In genomic region chr2:74457129-74457548, GRCh38 we compare ENCODE assay signal across 8 cellular contexts. TPM values are rescaled to one million over a fixed set of nuclear protein-coding genes. Genes with fewer than 3 reads are reported as not detected.
DNase-seq lines count a peak whose midpoint lies in the region; ATAC-seq and TF ChIP-seq lines count a peak whose summit lies in the region.

No MANE protein-coding gene starts in this region.

- no peaks in the 10 kb centered on the region for H3K36me3 ChIP-seq in uterus

- H3K27ac ChIP-seq in uterus = peak overlapping the region; percentile 95 to 98

- no peak for TF ChIP-seq POLR2A in uterus (IDR thresholded peaks at IDR 0.05)

- H3K4me3 Mint-ChIP-seq in memory B cell = peak overlapping the region; percentile 96

- no peaks in the 10 kb centered on the region for H3K27me3 ChIP-seq in uterus

- ATAC-seq in memory B cell (ENCODE audit: low read depth) = no peak
- ATAC-seq in GM21529 (IDR thresholded peaks at IDR 0.05; ENCODE audit: unreplicated experiment) = no peak

- no peaks in the 10 kb centered on the region for H3K9me3 ChIP-seq in uterus

- no peak for TF ChIP-seq CTCF in astrocyte of the spinal cord (IDR thresholded peaks at IDR 0.05; ENCODE audit: low read depth, low read length)
- no peak for TF ChIP-seq CTCF in uterus (IDR thresholded peaks at IDR 0.05)

- H3K36me3 Mint-ChIP-seq in memory B cell = peaks cover 5% of the 10 kb centered on the region

- no peaks in the 10 kb centered on the region for H3K27me3 Mint-ChIP-seq in memory B cell

- peaks cover 3 to 18% of the 10 kb centered on the region in 2 donors for H3K4me1 ChIP-seq in uterus

- H3K4me3 ChIP-seq in astrocyte of the spinal cord (ENCODE audit: low read depth, low read length) (peak overlapping the region; percentile 53), uterus (peak overlapping the region; percentile 69 to 70)

- in situ Hi-C loops in astrocyte of the spinal cord (cut with HindIII; ENCODE audit: low sequenced_read_pairs) = no loop called here

- H3K27ac Mint-ChIP-seq in memory B cell = peak overlapping the region; percentile 99

- H3K9me3 Mint-ChIP-seq in memory B cell = no peaks in the 10 kb centered on the region

- intact Hi-C loops in uterus (cut with DNase I; ENCODE audit: low total_unique reads) = no loop called here

- peaks cover 43% of the 10 kb centered on the region for H3K4me1 Mint-ChIP-seq in memory B cell

- DNase-seq in Ammon's horn (ENCODE audit: low spot score) = peak; percentile 59
- peak; percentile 60 for DNase-seq in HK-2 (ENCODE audit: unreplicated experiment)
- DNase-seq in astrocyte of the spinal cord (ENCODE audit: low read depth, low spot score) = peak; percentile 41
- no peak for DNase-seq in memory B cell (ENCODE audit: low spot score in 2 of 2)
- DNase-seq in uterus = no peak
- no peak for DNase-seq in H4 (ENCODE audit: low spot score)
- DNase-seq in NCI-H82 treated with DMSO at 0.1 percent for 48 hours (lab: John Stamatoyannopoulos, UW; ENCODE audit: unreplicated experiment) = no peak

RNA-seq across cellular contexts. Expression of gene WBP1, which starts 1.1 kb away (rescaled TPM):
- total RNA-seq in uterus = 10 to 100 TPM; 25.4 to 74.2 (median 50.8) TPM
- 86.8 and 93.9 TPM in 2 replicates for total RNA-seq in H4 (2014; rRNA removed; shearing (Covaris generic))

RNA-seq across cellular contexts. Expression of gene INO80B, which starts 2.3 kb away (rescaled TPM):
- total RNA-seq in uterus = 10 to 100 TPM; 28.5 to 63.3 (median 48.0) TPM
- 30.1 and 55.7 TPM in 2 replicates for total RNA-seq in H4 (2014; rRNA removed; shearing (Covaris generic))

RNA-seq across cellular contexts. Expression of gene MOGS, which starts 8.0 kb away (rescaled TPM):
- 10 to 100 TPM; 20.2 to 56.2 (median 29.8) TPM for total RNA-seq in uterus
- 43.1 and 52.7 TPM in 2 replicates for total RNA-seq in H4 (2014; rRNA removed; shearing (Covaris generic))

RNA-seq across cellular contexts. Expression of gene MRPL53, which starts 15.3 kb away (rescaled TPM):
- 100 to 1,000 TPM in 1 of 4 donors, 10 to 100 TPM in 2, 1 to 10 TPM in 1; 8.8 to 101 (median 45.8) TPM for total RNA-seq in uterus
- total RNA-seq in H4 (2014; rRNA removed; shearing (Covaris generic)) = 25.3 and 42.4 TPM in 2 replicates

RNA-seq across cellular contexts. Expression of gene RTKN, which starts 15.4 kb away (rescaled TPM):
- total RNA-seq in uterus = 10 to 100 TPM in 2 of 4 donors, 1 to 10 TPM in 2; 9.8 to 36.3 (median 12.0) TPM
- 9.4 and 10.5 TPM in 2 replicates for total RNA-seq in H4 (2014; rRNA removed; shearing (Covaris generic))

Comparison
In these comparisons a context has a peak if more than half of its experiments do, and no peak if none do; other contexts are left out.
1. DNase-seq: peak in Ammon's horn (single experiment), HK-2 (single experiment) and astrocyte of the spinal cord (single experiment); none in memory B cell (0 of 2), uterus (0 of 2), H4 (single experiment) and NCI-H82 treated with DMSO at 0.1 percent for 48 hours (single experiment).